Comparison of ENCODE assay signal across 1 cellular context in genomic region chr6:132817554-132818403, GRCh38.
TF ChIP-seq lines count a peak whose summit lies in the region.

No MANE protein-coding gene starts in this region.

TF ChIP-seq in GM12878, 131 proteins besides CTCF, POLR2A, EP300 and RAD21:
- no peak for TF ChIP-seq REST (IDR thresholded peaks at IDR 0.05; ENCODE audit: low read depth, low read length)
- TF ChIP-seq POLR2AphosphoS5 (IDR thresholded peaks at IDR 0.05; ENCODE audit: low read length): peak; percentile 74
- TF ChIP-seq MEF2B (IDR thresholded peaks at IDR 0.05; ENCODE audit: partially characterized antibody, poor library complexity, severe bottlenecking): no peak
- 0 out of 2 replicates have a peak, but pooled peaks have one; percentile 6 for TF ChIP-seq ZBED1 (IDR thresholded peaks at IDR 0.05; ENCODE audit: borderline replicate concordance)
- TF ChIP-seq TBL1XR1 (IDR thresholded peaks at IDR 0.05; ENCODE audit: low read depth, low read length): no peak
- TF ChIP-seq CBFB (IDR thresholded peaks at IDR 0.05; ENCODE audit: low read depth): 0 out of 2 replicates have a peak, but pooled peaks have one; percentile 44
- TF ChIP-seq JUNB (IDR thresholded peaks at IDR 0.05): no peak
